19 cellular contexts compared by ENCODE assay signal in genomic region chr17:13592427-13592826, GRCh38.
"Had no signal": no experiment of that assay in that cellular context is flagged by ENCODE, and none has a peak within 500 bp of the region (broad histone marks: within the 10 kb centered on the region; RNA-seq: fewer than 3 reads in every experiment).

No MANE protein-coding gene starts in this region.

- H3K79me2 ChIP-seq: parathyroid adenoma had no signal

- H3K4me3 ChIP-seq: coronary artery, right lobe of liver, spleen, thoracic aorta, upper lobe of left lung had no signal

- H3K9me3 Mint-ChIP-seq: activated CD4-positive, alpha-beta T cell treated with anti-CD3 and anti-CD28 coated beads, Interleukin-2, amount 10 ng/mL, durations not matched to agents 7 days and 5 days; activated naive CD4-positive, alpha-beta T cell treated with anti-CD3 and anti-CD28 coated beads for 36 hours; activated naive CD8-positive, alpha-beta T cell treated with anti-CD3 and anti-CD28 coated beads, Interleukin-2, amount 50 U/mL, for 24 hours; activated T-cell treated with anti-CD3 and anti-CD28 coated beads, Interleukin-2, amount 50 U/mL, for 4 hours; central memory CD8-positive, alpha-beta T cell; memory B cell; natural killer cell; stimulated activated naive B cell treated with anti-CD40 and anti-IgM and Interleukin-4, amounts not matched to agents 10 μg/mL and 1 μg/mL and 100 μg/mL, for 72 hours; T-helper 1 cell treated with Interleukin-12 subunit alpha and Interleukin-12 subunit beta and Interleukin-4 antibody, amounts not matched to agents 30 μg/mL and 1 μg/mL, for 36 hours had no signal

- H2AFZ ChIP-seq: parathyroid adenoma had no signal

- H3K27ac Mint-ChIP-seq: activated CD4-positive, alpha-beta T cell treated with anti-CD3 and anti-CD28 coated beads, Interleukin-2, amount 10 ng/mL, durations not matched to agents 7 days and 5 days; activated naive CD4-positive, alpha-beta T cell treated with anti-CD3 and anti-CD28 coated beads for 36 hours; activated naive CD8-positive, alpha-beta T cell treated with anti-CD3 and anti-CD28 coated beads, Interleukin-2, amount 50 U/mL, for 24 hours; memory B cell; natural killer cell; stimulated activated naive B cell treated with anti-CD40 and anti-IgM and Interleukin-4, amounts not matched to agents 10 μg/mL and 1 μg/mL and 100 μg/mL, for 72 hours; T-helper 1 cell treated with Interleukin-12 subunit alpha and Interleukin-12 subunit beta and Interleukin-4 antibody, amounts not matched to agents 30 μg/mL and 1 μg/mL, for 36 hours had no signal

- H3K36me3 Mint-ChIP-seq: memory B cell; natural killer cell; stimulated activated naive B cell treated with anti-CD40 and anti-IgM and Interleukin-4, amounts not matched to agents 10 μg/mL and 1 μg/mL and 100 μg/mL, for 72 hours had no signal

- DNase-seq: activated CD4-positive, alpha-beta T cell treated with anti-CD3 and anti-CD28 coated beads, Interleukin-2, amount 10 ng/mL, durations not matched to agents 7 days and 5 days; activated CD8-positive, alpha-beta memory T cell treated with anti-CD3 and anti-CD28 coated beads, Interleukin-2, amount 50 U/mL, for 4 hours; activated naive CD4-positive, alpha-beta T cell treated with anti-CD3 and anti-CD28 coated beads for 36 hours; activated naive CD8-positive, alpha-beta T cell treated with anti-CD3 and anti-CD28 coated beads, Interleukin-2, amount 50 U/mL, for 24 hours; activated T-cell treated with anti-CD3 and anti-CD28 coated beads, Interleukin-2, amount 50 U/mL, for 4 hours; anterior cingulate cortex; erythroblast; natural killer cell; right lobe of liver; spleen; stimulated activated naive B cell treated with anti-CD40 and anti-IgM and Interleukin-4, amounts not matched to agents 10 μg/mL and 1 μg/mL and 100 μg/mL, for 72 hours; upper lobe of left lung had no signal

- H3K4me1 Mint-ChIP-seq: activated naive CD8-positive, alpha-beta T cell treated with anti-CD3 and anti-CD28 coated beads, Interleukin-2, amount 50 U/mL, for 24 hours; memory B cell had no signal

- H3K27me3 ChIP-seq: right lobe of liver, upper lobe of left lung had no signal

- H3K4me3 Mint-ChIP-seq: activated CD4-positive, alpha-beta T cell treated with anti-CD3 and anti-CD28 coated beads, Interleukin-2, amount 10 ng/mL, durations not matched to agents 7 days and 5 days; activated naive CD4-positive, alpha-beta T cell treated with anti-CD3 and anti-CD28 coated beads for 36 hours; activated naive CD8-positive, alpha-beta T cell treated with anti-CD3 and anti-CD28 coated beads, Interleukin-2, amount 50 U/mL, for 24 hours; activated T-cell treated with anti-CD3 and anti-CD28 coated beads, Interleukin-2, amount 50 U/mL, for 4 hours; central memory CD8-positive, alpha-beta T cell; memory B cell; natural killer cell; stimulated activated naive B cell treated with anti-CD40 and anti-IgM and Interleukin-4, amounts not matched to agents 10 μg/mL and 1 μg/mL and 100 μg/mL, for 72 hours; T-helper 1 cell treated with Interleukin-12 subunit alpha and Interleukin-12 subunit beta and Interleukin-4 antibody, amounts not matched to agents 30 μg/mL and 1 μg/mL, for 36 hours had no signal

- H3K27ac ChIP-seq: coronary artery, neutrophil, parathyroid adenoma, right lobe of liver, thoracic aorta, upper lobe of left lung had no signal

- H3K36me3 ChIP-seq: neutrophil, right lobe of liver, spleen, thoracic aorta, upper lobe of left lung had no signal

- H3K4me1 ChIP-seq: parathyroid adenoma, right lobe of liver, upper lobe of left lung had no signal

- ATAC-seq: activated naive CD8-positive, alpha-beta T cell treated with anti-CD3 and anti-CD28 coated beads, Interleukin-2, amount 50 U/mL, for 24 hours; activated T-cell treated with anti-CD3 and anti-CD28 coated beads, Interleukin-2, amount 50 U/mL, for 4 hours; natural killer cell; right lobe of liver; stimulated activated naive B cell treated with anti-CD40 and anti-IgM and Interleukin-4, amounts not matched to agents 10 μg/mL and 1 μg/mL and 100 μg/mL, for 72 hours had no signal
